17 cellular contexts compared by ENCODE assay signal in the genomic region with DNA sequence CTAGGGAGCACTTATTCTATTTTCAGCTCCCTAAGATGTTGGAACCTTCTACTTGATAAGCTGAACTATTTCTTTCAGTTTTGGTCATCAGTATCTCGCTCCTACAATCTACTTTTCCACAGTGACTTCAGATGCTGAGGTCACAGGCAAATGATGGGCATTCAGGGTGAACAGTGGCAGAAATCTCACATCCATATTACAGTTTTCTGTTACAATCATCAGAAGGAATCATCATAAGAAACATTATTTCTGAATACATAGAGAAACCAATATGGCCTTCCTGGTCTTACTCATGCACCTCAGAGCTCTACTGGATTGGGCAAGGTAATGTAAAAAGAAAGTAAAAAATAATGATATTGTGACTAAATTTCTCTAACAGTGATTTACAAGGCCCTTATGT. TPM values are rescaled to one million over a fixed set of nuclear protein-coding genes. Genes with fewer than 3 reads are reported as not detected.
DNase-seq lines count a peak whose midpoint lies in the region; ATAC-seq lines count a peak whose summit lies in the region.
"Had no signal": no experiment of that assay in that cellular context is flagged by ENCODE, and none has a peak within 500 bp of the region (broad histone marks: within the 10 kb centered on the region; RNA-seq: fewer than 3 reads in every experiment).

No MANE protein-coding gene starts in this region.

- no peaks in the 10 kb centered on the region for H3K36me3 Mint-ChIP-seq in activated T-cell treated with anti-CD3 and anti-CD28 coated beads, Interleukin-2, amount 50 U/mL, for 72 hours (ENCODE audit: insufficient read depth in 2 of 2)
- H3K36me3 Mint-ChIP-seq: natural killer cell had no signal

- no peaks in the 10 kb centered on the region for H3K9me3 Mint-ChIP-seq in activated T-cell treated with anti-CD3 and anti-CD28 coated beads, Interleukin-2, amount 50 U/mL, for 72 hours
- H3K9me3 Mint-ChIP-seq: natural killer cell had no signal

- H3K4me1 Mint-ChIP-seq in activated T-cell treated with anti-CD3 and anti-CD28 coated beads, Interleukin-2, amount 50 U/mL, for 72 hours (ENCODE audit: low read depth): no peaks in the 10 kb centered on the region

- no peak overlapping the region for H3K27ac Mint-ChIP-seq in activated T-cell treated with anti-CD3 and anti-CD28 coated beads, Interleukin-2, amount 50 U/mL, for 72 hours
- H3K27ac Mint-ChIP-seq: natural killer cell had no signal

- DNase-seq in cerebellar nuclear complex (lab: John Stamatoyannopoulos, UW): no peak
- no peak for DNase-seq in SKM-1 (lab: John Stamatoyannopoulos, UW; ENCODE audit: unreplicated experiment)
- DNase-seq in NCI-H146 treated with DMSO at 0.1 percent for 48 hours (lab: John Stamatoyannopoulos, UW; ENCODE audit: unreplicated experiment): no peak
- DNase-seq in activated T-cell treated with anti-CD3 and anti-CD28 coated beads, Interleukin-2, amount 50 U/mL, for 72 hours: no peak
- DNase-seq: activated naive CD4-positive, alpha-beta T cell treated with anti-CD3 and anti-CD28 coated beads, Interleukin-2, amount 50 U/mL, for 16 hours; effector memory CD4-positive, alpha-beta T cell; lower lobe of right lung; natural killer cell; NCI-H1048; PC-9; stimulated activated CD4-positive, alpha-beta T cell treated with anti-CD3 and anti-CD28 coated beads, Interleukin-2, amount 100 ng/mL, for 24 hours; trophoblast cell had no signal

- no peaks in the 10 kb centered on the region for H3K27me3 Mint-ChIP-seq in activated T-cell treated with anti-CD3 and anti-CD28 coated beads, Interleukin-2, amount 50 U/mL, for 72 hours (ENCODE audit: low read depth)

- no peak overlapping the region for H3K4me3 Mint-ChIP-seq in activated T-cell treated with anti-CD3 and anti-CD28 coated beads, Interleukin-2, amount 50 U/mL, for 72 hours
- H3K4me3 Mint-ChIP-seq: natural killer cell had no signal

- ATAC-seq in GM18519 (IDR thresholded peaks at IDR 0.05; ENCODE audit: low FRiP score, unreplicated experiment): peak; percentile 60
- peak; percentile 35 for ATAC-seq in GM19468 (IDR thresholded peaks at IDR 0.05; ENCODE audit: extremely low read depth, unreplicated experiment)
- ATAC-seq in HG02884 (IDR thresholded peaks at IDR 0.05; ENCODE audit: unreplicated experiment): peak; percentile 75
- peak; percentile 64 for ATAC-seq in HG03565 (IDR thresholded peaks at IDR 0.05; ENCODE audit: unreplicated experiment)
- ATAC-seq in activated T-cell treated with anti-CD3 and anti-CD28 coated beads, Interleukin-2, amount 50 U/mL, for 72 hours (replicated peaks in 1 of 2): no peak
- ATAC-seq: lower lobe of right lung, natural killer cell had no signal

RNA-seq across cellular contexts. Expression of a gene that starts 39.4 kb away (rescaled TPM):
- not detected for total RNA-seq in activated T-cell treated with anti-CD3 and anti-CD28 coated beads, Interleukin-2, amount 50 U/mL, for 72 hours
- total RNA-seq: breast epithelium, lower lobe of right lung, natural killer cell, PC-9 had no signal

Comparison
In these comparisons a context has a peak if more than half of its experiments do, and no peak if none do; other contexts are left out.
1. ATAC-seq: peak in GM18519 (single experiment), GM19468 (single experiment), HG02884 (single experiment) and HG03565 (single experiment); none in activated T-cell treated with anti-CD3 and anti-CD28 coated beads, Interleukin-2, amount 50 U/mL, for 72 hours (0 of 2).